ENCODE assay signal across 22 cellular contexts in genomic region chr10:103467391-103467790, GRCh38. TPM values are rescaled to one million over a fixed set of nuclear protein-coding genes. Genes with fewer than 3 reads are reported as not detected.
DNase-seq lines count a peak whose midpoint lies in the region; ATAC-seq lines count a peak whose summit lies in the region.
"Had no signal": no experiment of that assay in that cellular context is flagged by ENCODE, and none has a peak within 500 bp of the region (broad histone marks: within the 10 kb centered on the region; RNA-seq: fewer than 3 reads in every experiment).

No MANE protein-coding gene starts in this region.

- peaks cover 74 to 85% (median 81%) of the 10 kb centered on the region in 10 experiments for H3K4me1 ChIP-seq in BLaER1 treated with 17β-estradiol and CSF1 and Interleukin-3, amounts not matched to agents 10 nM and 100 nM
- H3K4me1 ChIP-seq: ascending aorta had no signal

- H3K4me3 Mint-ChIP-seq in activated CD8-positive, alpha-beta T cell treated with anti-CD3 and anti-CD28 coated beads, Interleukin-2, amount 10 ng/mL, durations not matched to agents 7 days and 5 days = no peak overlapping the region
- H3K4me3 Mint-ChIP-seq: activated CD4-positive, alpha-beta T cell treated with anti-CD3 and anti-CD28 coated beads, Interleukin-2, amount 10 ng/mL, durations not matched to agents 24 days and 14 days; activated T-helper 1 cell treated with anti-CD3 and anti-CD28 coated beads, Interleukin-12 subunit alpha, Interleukin-12 subunit beta, Interleukin-2, Interleukin-4 antibody, amounts not matched to agents 30 ng/mL and 10 ng/mL and 1 ng/mL, durations not matched to agents 14 hours and 24 hours and 36 hours had no signal

- peak overlapping the region; percentile 72 to 98 (median 94) for H3K4me2 ChIP-seq in BLaER1 treated with 17β-estradiol and CSF1 and Interleukin-3, amounts not matched to agents 10 nM and 100 nM
- H3K4me2 ChIP-seq: hepatocyte had no signal

- H3K36me3 Mint-ChIP-seq in activated CD8-positive, alpha-beta T cell treated with anti-CD3 and anti-CD28 coated beads, Interleukin-2, amount 10 ng/mL, durations not matched to agents 7 days and 5 days (ENCODE audit: low read depth) = peaks cover 15% of the 10 kb centered on the region

- H3K4me3 ChIP-seq in BLaER1 treated with 17β-estradiol and CSF1 and Interleukin-3, amounts not matched to agents 10 nM and 100 nM = no peak overlapping the region
- H3K4me3 ChIP-seq: ascending aorta, esophagus squamous epithelium, hepatocyte had no signal

- peaks cover 77% of the 10 kb centered on the region for H3K4me1 Mint-ChIP-seq in activated CD8-positive, alpha-beta T cell treated with anti-CD3 and anti-CD28 coated beads, Interleukin-2, amount 10 ng/mL, durations not matched to agents 7 days and 5 days (ENCODE audit: low read depth)

- no peak for DNase-seq in activated CD8-positive, alpha-beta T cell treated with anti-CD3 and anti-CD28 coated beads, Interleukin-2, amount 10 ng/mL, durations not matched to agents 7 days and 5 days
- no peak for DNase-seq in NCI-H1694 (lab: John Stamatoyannopoulos, UW)
- DNase-seq in NCI-H2029 (lab: John Stamatoyannopoulos, UW) = no peak
- DNase-seq: activated CD4-positive, alpha-beta T cell treated with anti-CD3 and anti-CD28 coated beads, Interleukin-2, amount 10 ng/mL, durations not matched to agents 24 days and 14 days; dermis blood vessel endothelial cell; DMS53; esophagus squamous epithelium; left colon; NCI-H146; NCI-H69 had no signal

- H3K9me3 ChIP-seq in BLaER1 treated with 17β-estradiol and CSF1 and Interleukin-3, amounts not matched to agents 10 nM and 100 nM (replicated peaks in 1 of 11) = no peaks in the 10 kb centered on the region
- H3K9me3 ChIP-seq: ascending aorta, esophagus squamous epithelium had no signal

- H3K27me3 ChIP-seq in BLaER1 treated with 17β-estradiol and CSF1 and Interleukin-3, amounts not matched to agents 10 nM and 100 nM = no peaks in the 10 kb centered on the region
- H3K27me3 ChIP-seq: ascending aorta, hepatocyte had no signal

- ATAC-seq in GM18861 (IDR thresholded peaks at IDR 0.05; ENCODE audit: unreplicated experiment) (peak; percentile 34), HG03108 (IDR thresholded peaks at IDR 0.05; ENCODE audit: unreplicated experiment) (peak; percentile 20), HG03095 (IDR thresholded peaks at IDR 0.05; ENCODE audit: unreplicated experiment) (no peak), HG03520 (IDR thresholded peaks at IDR 0.05; ENCODE audit: unreplicated experiment) (no peak)
- no peak for ATAC-seq in activated CD8-positive, alpha-beta T cell treated with anti-CD3 and anti-CD28 coated beads, Interleukin-2, amount 10 ng/mL, durations not matched to agents 7 days and 5 days
- ATAC-seq: left colon had no signal

- H4K20me1 ChIP-seq in BLaER1 treated with 17β-estradiol and CSF1 and Interleukin-3, amounts not matched to agents 10 nM and 100 nM = no peaks in the 10 kb centered on the region

- peak overlapping the region in 6 of 11 experiments; percentile 1 to 57 (median 38); a peak in 9 of 22 replicates for H3K9ac ChIP-seq in BLaER1 treated with 17β-estradiol and CSF1 and Interleukin-3, amounts not matched to agents 10 nM and 100 nM

- POLR2A ChIA-PET in activated CD8-positive, alpha-beta T cell treated with anti-CD3 and anti-CD28 coated beads, Interleukin-2, amount 10 ng/mL, durations not matched to agents 7 days and 5 days (lab: Charles Lee) = interaction anchor here (0.7 kb wide), 1 partner anchor 16 kb away, joined by 5 read pairs; the partner anchor contains the start of gene CALHM2

- peak overlapping the region in 9 of 11 experiments; percentile 18 to 59 (median 53); a peak in 16 of 22 replicates for H3K27ac ChIP-seq in BLaER1 treated with 17β-estradiol and CSF1 and Interleukin-3, amounts not matched to agents 10 nM and 100 nM
- H3K27ac ChIP-seq: ascending aorta, esophagus squamous epithelium, hepatocyte had no signal

- H3K27ac Mint-ChIP-seq in activated CD8-positive, alpha-beta T cell treated with anti-CD3 and anti-CD28 coated beads, Interleukin-2, amount 10 ng/mL, durations not matched to agents 7 days and 5 days = peak overlapping the region; percentile 63
- H3K27ac Mint-ChIP-seq: activated CD4-positive, alpha-beta T cell treated with anti-CD3 and anti-CD28 coated beads, Interleukin-2, amount 10 ng/mL, durations not matched to agents 24 days and 14 days; activated T-helper 1 cell treated with anti-CD3 and anti-CD28 coated beads, Interleukin-12 subunit alpha, Interleukin-12 subunit beta, Interleukin-2, Interleukin-4 antibody, amounts not matched to agents 30 ng/mL and 10 ng/mL and 1 ng/mL, durations not matched to agents 14 hours and 24 hours and 36 hours had no signal

- H3K27me3 Mint-ChIP-seq in activated CD8-positive, alpha-beta T cell treated with anti-CD3 and anti-CD28 coated beads, Interleukin-2, amount 10 ng/mL, durations not matched to agents 7 days and 5 days (ENCODE audit: low read depth) = no peaks in the 10 kb centered on the region

- H3K9me3 Mint-ChIP-seq in activated CD8-positive, alpha-beta T cell treated with anti-CD3 and anti-CD28 coated beads, Interleukin-2, amount 10 ng/mL, durations not matched to agents 7 days and 5 days (ENCODE audit: insufficient read depth) = no peaks in the 10 kb centered on the region
- H3K9me3 Mint-ChIP-seq: activated CD4-positive, alpha-beta T cell treated with anti-CD3 and anti-CD28 coated beads, Interleukin-2, amount 10 ng/mL, durations not matched to agents 24 days and 14 days; activated T-helper 1 cell treated with anti-CD3 and anti-CD28 coated beads, Interleukin-12 subunit alpha, Interleukin-12 subunit beta, Interleukin-2, Interleukin-4 antibody, amounts not matched to agents 30 ng/mL and 10 ng/mL and 1 ng/mL, durations not matched to agents 14 hours and 24 hours and 36 hours had no signal

- H3K36me3 ChIP-seq in BLaER1 treated with 17β-estradiol and CSF1 and Interleukin-3, amounts not matched to agents 10 nM and 100 nM = no peaks in the 10 kb centered on the region
- H3K36me3 ChIP-seq: ascending aorta, esophagus squamous epithelium had no signal

- CTCF ChIA-PET in activated CD8-positive, alpha-beta T cell treated with anti-CD3 and anti-CD28 coated beads, Interleukin-2, amount 10 ng/mL, durations not matched to agents 7 days and 5 days (lab: Charles Lee) = interaction anchor here (1.0 kb wide), 1 partner anchor 16 kb away, joined by 5 read pairs; no protein-coding TSS in a partner anchor

RNA-seq across cellular contexts. Expression of gene CALHM1, which starts 8.7 kb away (rescaled TPM):
- total RNA-seq in activated CD8-positive, alpha-beta T cell treated with anti-CD3 and anti-CD28 coated beads, Interleukin-2, amount 10 ng/mL, durations not matched to agents 7 days and 5 days = 1 to 10 TPM; 1.8 TPM
- total RNA-seq: activated CD4-positive, alpha-beta T cell treated with anti-CD3 and anti-CD28 coated beads, Interleukin-2, amount 10 ng/mL, durations not matched to agents 24 days and 14 days; activated T-helper 1 cell treated with anti-CD3 and anti-CD28 coated beads, Interleukin-12 subunit alpha, Interleukin-12 subunit beta, Interleukin-2, Interleukin-4 antibody, amounts not matched to agents 30 ng/mL and 10 ng/mL and 1 ng/mL, durations not matched to agents 14 hours and 24 hours and 36 hours; ascending aorta; dermis blood vessel endothelial cell; esophagus squamous epithelium; hepatocyte; left colon; myocyte; pulmonary artery endothelial cell; RPMI7951 had no signal

RNA-seq across cellular contexts. Expression of gene CALHM3, which starts 11.6 kb away (rescaled TPM):
- under 1 TPM; 0.45 to 0.63 TPM for total RNA-seq in activated CD8-positive, alpha-beta T cell treated with anti-CD3 and anti-CD28 coated beads, Interleukin-2, amount 10 ng/mL, durations not matched to agents 7 days and 5 days
- total RNA-seq: activated CD4-positive, alpha-beta T cell treated with anti-CD3 and anti-CD28 coated beads, Interleukin-2, amount 10 ng/mL, durations not matched to agents 24 days and 14 days; activated T-helper 1 cell treated with anti-CD3 and anti-CD28 coated beads, Interleukin-12 subunit alpha, Interleukin-12 subunit beta, Interleukin-2, Interleukin-4 antibody, amounts not matched to agents 30 ng/mL and 10 ng/mL and 1 ng/mL, durations not matched to agents 14 hours and 24 hours and 36 hours; ascending aorta; dermis blood vessel endothelial cell; esophagus squamous epithelium; hepatocyte; left colon; myocyte; pulmonary artery endothelial cell; T-helper 2 cell treated with Interferon-gamma antibody and Interleukin-4, amounts not matched to agents 100 ng/mL and 5 ng/mL, for 36 hours had no signal

RNA-seq across cellular contexts. Expression of gene CALHM2, which starts 15.2 kb away (rescaled TPM):
- total RNA-seq in activated CD8-positive, alpha-beta T cell treated with anti-CD3 and anti-CD28 coated beads, Interleukin-2, amount 10 ng/mL, durations not matched to agents 7 days and 5 days = 100 to 1,000 TPM; 131 to 135 TPM

RNA-seq across cellular contexts. Expression of gene NEURL1, which starts 26.1 kb away (rescaled TPM):
- 1 to 10 TPM; 1.1 TPM for total RNA-seq in activated CD8-positive, alpha-beta T cell treated with anti-CD3 and anti-CD28 coated beads, Interleukin-2, amount 10 ng/mL, durations not matched to agents 7 days and 5 days
- total RNA-seq: ascending aorta, dermis blood vessel endothelial cell, RPMI7951 had no signal

Comparison
In these comparisons a context has a peak if more than half of its experiments do, and no peak if none do; other contexts are left out.
1. ATAC-seq: peak in GM18861 (single experiment) and HG03108 (single experiment); none in activated CD8-positive, alpha-beta T cell treated with anti-CD3 and anti-CD28 coated beads, Interleukin-2, amount 10 ng/mL, durations not matched to agents 7 days and 5 days (single experiment), HG03095 (single experiment) and HG03520 (single experiment).